14 cellular contexts compared by ENCODE assay signal in the genomic region with DNA sequence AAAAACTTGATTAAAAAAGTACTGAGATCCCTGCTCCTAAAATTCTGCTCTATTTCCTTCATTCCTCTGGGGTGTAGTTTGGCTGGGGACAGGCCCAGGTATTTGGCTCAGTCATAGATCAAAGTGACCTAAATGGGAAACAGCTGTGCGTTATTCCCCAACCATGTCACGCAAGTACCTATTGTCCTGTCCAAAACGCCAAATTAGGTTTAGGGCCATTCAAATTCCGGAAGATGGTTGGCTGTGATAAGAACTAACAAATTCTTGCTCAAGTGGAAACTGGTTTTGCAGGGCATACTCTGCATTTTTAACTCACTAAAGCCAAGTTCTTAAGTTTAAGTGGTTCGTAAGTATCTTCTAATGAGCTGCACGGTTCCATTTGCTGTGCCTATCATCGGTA.
DNase-seq lines count a peak whose midpoint lies in the region; ATAC-seq and TF ChIP-seq lines count a peak whose summit lies in the region.
"Had no signal": no experiment of that assay in that cellular context is flagged by ENCODE, and none has a peak within 500 bp of the region (broad histone marks: within the 10 kb centered on the region; RNA-seq: fewer than 3 reads in every experiment).

No MANE protein-coding gene starts in this region.

- intact Hi-C loops in heart right ventricle (cut with DNase I), result loop anchor here in 1 of 10 donors (5.0 kb wide), 1 partner anchor 47 kb away; no protein-coding TSS in a partner anchor
- intact Hi-C loops in psoas muscle (cut with DNase I), result no loop called here
- intact Hi-C loops in activated T-helper 2 cell treated with anti-CD3 and anti-CD28 coated beads, Interferon-gamma antibody, Interleukin-2, Interleukin-4, amounts not matched to agents 10 μg/mL and 5 μg/mL and 100 μg/mL, durations not matched to agents 14 hours and 24 hours and 36 hours (cut with micrococcal nuclease), result loop anchor here (5.0 kb wide), 2 partner anchors 72 to 107 kb away; no protein-coding TSS in a partner anchor

- no peak overlapping the region for H3K27ac Mint-ChIP-seq in activated T-helper 2 cell treated with anti-CD3 and anti-CD28 coated beads, Interferon-gamma antibody, Interleukin-2, Interleukin-4, amounts not matched to agents 10 μg/mL and 5 μg/mL and 100 μg/mL, durations not matched to agents 14 hours and 24 hours and 36 hours
- H3K27ac Mint-ChIP-seq: activated naive CD4-positive, alpha-beta T cell treated with anti-CD3 and anti-CD28 coated beads, Interleukin-2, amount 50 U/mL, for 24 hours had no signal

- TF ChIP-seq CTCF in heart right ventricle (IDR thresholded peaks at IDR 0.05), result no peak
- TF ChIP-seq CTCF in psoas muscle (IDR thresholded peaks at IDR 0.05), result no peak

- H3K4me3 ChIP-seq in heart right ventricle (no peak overlapping the region), psoas muscle (no peak overlapping the region)
- H3K4me3 ChIP-seq: Peyer's patch had no signal

- 48 to 52% methylated on average over 7 of the region's 7 CpGs for WGBS in heart right ventricle, 2 donors
- 42 to 49% (median 47%) methylated on average over 7 of the region's 7 CpGs for WGBS in psoas muscle, 3 donors

- H3K36me3 Mint-ChIP-seq in activated T-helper 2 cell treated with anti-CD3 and anti-CD28 coated beads, Interferon-gamma antibody, Interleukin-2, Interleukin-4, amounts not matched to agents 10 μg/mL and 5 μg/mL and 100 μg/mL, durations not matched to agents 14 hours and 24 hours and 36 hours (ENCODE audit: low read depth), result peaks cover 4% of the 10 kb centered on the region

- DNase-seq in EH (ENCODE audit: low read depth) (peak; percentile 69), SW480 (ENCODE audit: low spot score) (peak; percentile 69), heart right ventricle (peak in 1 of 2 donors; percentile 54), psoas muscle (no peak), NCI-H1105 (lab: John Stamatoyannopoulos, UW) (no peak), HPDE6-E6E7 (ENCODE audit: extremely low spot score) (no peak)
- DNase-seq in activated T-helper 2 cell treated with anti-CD3 and anti-CD28 coated beads, Interferon-gamma antibody, Interleukin-2, Interleukin-4, amounts not matched to agents 10 μg/mL and 5 μg/mL and 100 μg/mL, durations not matched to agents 14 hours and 24 hours and 36 hours (ENCODE audit: low spot score), result no peak
- DNase-seq: kidney glomerular epithelial cell; MM.1S; NCI-H2029; Peyer's patch; stimulated activated CD4-positive, alpha-beta T cell treated with anti-CD3 and anti-CD28 coated beads, Interleukin-2, amount 100 ng/mL, for 24 hours had no signal

- H3K9me3 ChIP-seq in heart right ventricle (peaks cover 0 to 10% (median 0%) of the 10 kb centered on the region in 11 donors), psoas muscle (peaks cover 6% of the 10 kb centered on the region)
- H3K9me3 ChIP-seq: Peyer's patch had no signal

- H3K27me3 Mint-ChIP-seq in activated T-helper 2 cell treated with anti-CD3 and anti-CD28 coated beads, Interferon-gamma antibody, Interleukin-2, Interleukin-4, amounts not matched to agents 10 μg/mL and 5 μg/mL and 100 μg/mL, durations not matched to agents 14 hours and 24 hours and 36 hours (ENCODE audit: low read depth), result no peaks in the 10 kb centered on the region
- H3K27me3 Mint-ChIP-seq: activated naive CD4-positive, alpha-beta T cell treated with anti-CD3 and anti-CD28 coated beads, Interleukin-2, amount 50 U/mL, for 24 hours had no signal

- peaks cover 8% of the 10 kb centered on the region for H3K9me3 Mint-ChIP-seq in activated T-helper 2 cell treated with anti-CD3 and anti-CD28 coated beads, Interferon-gamma antibody, Interleukin-2, Interleukin-4, amounts not matched to agents 10 μg/mL and 5 μg/mL and 100 μg/mL, durations not matched to agents 14 hours and 24 hours and 36 hours
- H3K9me3 Mint-ChIP-seq: activated naive CD4-positive, alpha-beta T cell treated with anti-CD3 and anti-CD28 coated beads, Interleukin-2, amount 50 U/mL, for 24 hours had no signal

- ATAC-seq in heart right ventricle, result peak; percentile 64 to 96 (median 91)
- peak in 2 of 4 donors; percentile 48 to 63 for ATAC-seq in psoas muscle
- no peak for ATAC-seq in HG02884 (IDR thresholded peaks at IDR 0.05; ENCODE audit: unreplicated experiment)

- no peak overlapping the region for H3K4me3 Mint-ChIP-seq in activated T-helper 2 cell treated with anti-CD3 and anti-CD28 coated beads, Interferon-gamma antibody, Interleukin-2, Interleukin-4, amounts not matched to agents 10 μg/mL and 5 μg/mL and 100 μg/mL, durations not matched to agents 14 hours and 24 hours and 36 hours (ENCODE audit: low read depth)
- H3K4me3 Mint-ChIP-seq: activated naive CD4-positive, alpha-beta T cell treated with anti-CD3 and anti-CD28 coated beads, Interleukin-2, amount 50 U/mL, for 24 hours had no signal

- H3K4me1 ChIP-seq in heart right ventricle (peaks cover 0 to 35% (median 23%) of the 10 kb centered on the region in 9 donors), psoas muscle (no peaks in the 10 kb centered on the region)

- H3K4me1 Mint-ChIP-seq in activated T-helper 2 cell treated with anti-CD3 and anti-CD28 coated beads, Interferon-gamma antibody, Interleukin-2, Interleukin-4, amounts not matched to agents 10 μg/mL and 5 μg/mL and 100 μg/mL, durations not matched to agents 14 hours and 24 hours and 36 hours (ENCODE audit: low read depth), result peaks cover 30% of the 10 kb centered on the region

- peaks cover 0 to 4% (median 0%) of the 10 kb centered on the region in 7 donors for H3K27me3 ChIP-seq in heart right ventricle
- H3K27me3 ChIP-seq in psoas muscle (ENCODE audit: insufficient read depth in 3 of 3, low read length in 2 of 3), result peaks cover 0 to 2% (median 0%) of the 10 kb centered on the region in 3 donors
- H3K27me3 ChIP-seq: Peyer's patch had no signal

- H3K27ac ChIP-seq in heart right ventricle, result peak overlapping the region in 9 of 10 donors; percentile 48 to 83 (median 77)
- peak overlapping the region; percentile 63 for H3K27ac ChIP-seq in psoas muscle

- H3K36me3 ChIP-seq in heart right ventricle (no peaks in the 10 kb centered on the region), psoas muscle (ENCODE audit: insufficient read depth in 1 of 2, low read depth in 1 of 2) (no peaks in the 10 kb centered on the region)
- H3K36me3 ChIP-seq: Peyer's patch had no signal

Comparison
In these comparisons a context has a peak if more than half of its experiments do, and no peak if none do; other contexts are left out.
1. DNase-seq: peak in EH (single experiment) and SW480 (single experiment); none in psoas muscle (0 of 2), NCI-H1105 (single experiment), HPDE6-E6E7 (single experiment) and activated T-helper 2 cell treated with anti-CD3 and anti-CD28 coated beads, Interferon-gamma antibody, Interleukin-2, Interleukin-4, amounts not matched to agents 10 μg/mL and 5 μg/mL and 100 μg/mL, durations not matched to agents 14 hours and 24 hours and 36 hours (single experiment).